8 cellular contexts compared by ENCODE assay signal in genomic region chr12:46430340-46430948, GRCh38. TPM values are rescaled to one million over a fixed set of nuclear protein-coding genes. Genes with fewer than 3 reads are reported as not detected.
A peak's percentile ranks its signal among the peaks of the same experiment; 100 is the strongest.
DNase-seq lines count a peak whose midpoint lies in the region.

No MANE protein-coding gene starts in this region.

- peak overlapping the region; percentile 21 for H3K27ac ChIP-seq in muscle layer of duodenum (ENCODE audit: low read length)

- H3K4me3 Mint-ChIP-seq in activated naive CD4-positive, alpha-beta T cell treated with anti-CD3 and anti-CD28 coated beads for 36 hours, result peak overlapping the region; percentile 53

- peaks cover 30% of the 10 kb centered on the region for H3K4me1 Mint-ChIP-seq in activated naive CD4-positive, alpha-beta T cell treated with anti-CD3 and anti-CD28 coated beads for 36 hours (ENCODE audit: low read depth)

- peaks cover 0 to 4% of the 10 kb centered on the region in 2 donors for H3K9me3 ChIP-seq in muscle layer of duodenum (ENCODE audit: control insufficient read depth in 1 of 2, low read length in 2 of 2)

- CTCF ChIA-PET in activated naive CD4-positive, alpha-beta T cell treated with anti-CD3 and anti-CD28 coated beads for 36 hours (lab: Charles Lee), result interaction anchor here (1.4 to 2.0 kb wide), 2 partner anchors 25 to 29 kb away, joined by 4 to 6 read pairs; no protein-coding TSS in a partner anchor

- intact Hi-C loops in activated naive CD4-positive, alpha-beta T cell treated with anti-CD3 and anti-CD28 coated beads for 36 hours (cut with micrococcal nuclease), result loop anchor here (1.0 to 5.0 kb wide), 11 partner anchors 20 to 703 kb away; partner anchors contain the start of gene ARID2

- H3K4me1 ChIP-seq in muscle layer of duodenum (ENCODE audit: control insufficient read depth in 1 of 2, insufficient read depth in 2 of 2, low read length in 2 of 2), result peaks cover 0 to 6% of the 10 kb centered on the region in 2 donors

- no peaks in the 10 kb centered on the region for H3K27me3 Mint-ChIP-seq in activated naive CD4-positive, alpha-beta T cell treated with anti-CD3 and anti-CD28 coated beads for 36 hours (ENCODE audit: low read depth)

- H3K27me3 ChIP-seq in muscle layer of duodenum (ENCODE audit: low read depth, low read length), result no peaks in the 10 kb centered on the region

- H3K4me3 ChIP-seq in muscle layer of duodenum (ENCODE audit: low read depth in 1 of 2, low read length in 2 of 2), result no peak overlapping the region

- H3K9me3 Mint-ChIP-seq in activated naive CD4-positive, alpha-beta T cell treated with anti-CD3 and anti-CD28 coated beads for 36 hours, result peaks cover 7% of the 10 kb centered on the region

- peak overlapping the region; percentile 82 for H3K27ac Mint-ChIP-seq in activated naive CD4-positive, alpha-beta T cell treated with anti-CD3 and anti-CD28 coated beads for 36 hours

- H3K36me3 ChIP-seq in muscle layer of duodenum (ENCODE audit: control insufficient read depth in 1 of 2, insufficient read depth in 2 of 2, low read length in 2 of 2), result no peaks in the 10 kb centered on the region

- peak; percentile 64 for DNase-seq in activated naive CD4-positive, alpha-beta T cell treated with anti-CD3 and anti-CD28 coated beads for 36 hours
- DNase-seq in activated naive CD4-positive, alpha-beta T cell (lab: John Stamatoyannopoulos, UW), result no peak
- DNase-seq in NCI-H748 treated with DMSO at 0.1 percent for 48 hours (lab: John Stamatoyannopoulos, UW), result peak; percentile 4
- peak; percentile 58 for DNase-seq in dedifferentiated amniotic fluid mesenchymal stem cell (ENCODE audit: extremely low spot score)
- DNase-seq in islet precursor cell, result no peak
- DNase-seq in D341Med (ENCODE audit: low spot score), result no peak
- no peak for DNase-seq in NCI-H82 (lab: John Stamatoyannopoulos, UW)

- H3K36me3 Mint-ChIP-seq in activated naive CD4-positive, alpha-beta T cell treated with anti-CD3 and anti-CD28 coated beads for 36 hours (ENCODE audit: low read depth), result peaks cover 9% of the 10 kb centered on the region

RNA-seq across cellular contexts. Expression of gene SLC38A2, which starts 57.9 kb away (rescaled TPM):
- 100 to 1,000 TPM; 196 to 206 TPM for total RNA-seq in activated naive CD4-positive, alpha-beta T cell treated with anti-CD3 and anti-CD28 coated beads for 36 hours

Comparison
In these comparisons a context has a peak if more than half of its experiments do, and no peak if none do; other contexts are left out.
1. DNase-seq: peak in activated naive CD4-positive, alpha-beta T cell treated with anti-CD3 and anti-CD28 coated beads for 36 hours (single experiment), NCI-H748 treated with DMSO at 0.1 percent for 48 hours (single experiment) and dedifferentiated amniotic fluid mesenchymal stem cell (single experiment); none in activated naive CD4-positive, alpha-beta T cell (0 of 4), islet precursor cell (single experiment), D341Med (single experiment) and NCI-H82 (single experiment).